ENCODE assay signal across 9 cellular contexts in the genomic region with DNA sequence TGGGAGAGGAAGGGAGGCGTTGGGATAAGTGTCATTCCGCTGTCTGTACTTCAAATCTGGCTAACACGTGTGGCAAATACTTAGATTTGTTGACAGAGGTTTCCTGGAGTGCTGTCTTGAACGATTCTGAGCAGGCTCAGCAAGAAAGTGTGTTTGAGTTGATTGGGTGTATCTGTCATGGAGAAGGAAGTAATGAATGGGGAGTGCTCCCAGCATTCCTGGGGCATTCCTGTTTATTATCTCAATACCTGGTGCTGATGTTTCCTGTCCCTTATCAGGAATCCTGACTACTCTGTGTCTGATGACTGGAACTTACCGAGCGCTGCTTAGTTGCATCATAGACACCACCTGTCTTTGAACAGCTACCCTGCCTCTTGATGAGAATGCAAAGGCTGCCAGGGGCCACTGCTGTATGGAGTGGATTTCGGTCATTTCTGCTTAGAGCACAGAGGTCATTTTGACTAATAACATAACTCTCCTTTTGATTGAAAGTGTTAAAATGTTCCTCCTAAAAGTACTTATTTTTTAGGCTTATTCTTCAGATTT.
"Had no signal": no experiment of that assay in that cellular context is flagged by ENCODE, and none has a peak within 500 bp of the region (broad histone marks: within the 10 kb centered on the region; RNA-seq: fewer than 3 reads in every experiment).

No MANE protein-coding gene starts in this region.

- H3K27me3 Mint-ChIP-seq: activated naive CD4-positive, alpha-beta T cell treated with anti-CD3 and anti-CD28 coated beads, Interleukin-2, amount 50 U/mL, for 24 hours; brain; memory B cell; stimulated activated naive CD8-positive, alpha-beta T cell treated with anti-CD3 and anti-CD28 coated beads, Interleukin-15, Interleukin-2, amounts not matched to agents 100 ng/mL and 50 ng/mL, for 24 hours had no signal

- DNase-seq: activated effector memory CD4-positive, alpha-beta T cell treated with Interleukin-2 at 50 U/mL for 16 hours; endodermal cell; immature natural killer cell; stimulated activated CD4-positive, alpha-beta T cell treated with anti-CD3 and anti-CD28 coated beads, Interleukin-2, amount 100 ng/mL, for 48 hours had no signal

- H3K4me1 Mint-ChIP-seq: activated naive CD4-positive, alpha-beta T cell treated with anti-CD3 and anti-CD28 coated beads, Interleukin-2, amount 50 U/mL, for 24 hours; brain; endodermal cell; immature natural killer cell; memory B cell had no signal

- ATAC-seq: activated CD4-positive, CD25-positive, alpha-beta regulatory T cell treated with anti-CD3 and anti-CD28 coated beads, Interleukin-2, amount 50 U/mL, for 24 hours had no signal

- H3K27ac Mint-ChIP-seq: activated naive CD4-positive, alpha-beta T cell treated with anti-CD3 and anti-CD28 coated beads, Interleukin-2, amount 50 U/mL, for 24 hours; brain; endodermal cell; immature natural killer cell; memory B cell; stimulated activated naive CD8-positive, alpha-beta T cell treated with anti-CD3 and anti-CD28 coated beads, Interleukin-15, Interleukin-2, amounts not matched to agents 100 ng/mL and 50 ng/mL, for 24 hours had no signal

- H3K4me3 Mint-ChIP-seq: activated naive CD4-positive, alpha-beta T cell treated with anti-CD3 and anti-CD28 coated beads, Interleukin-2, amount 50 U/mL, for 24 hours; brain; endodermal cell; immature natural killer cell; memory B cell; stimulated activated naive CD8-positive, alpha-beta T cell treated with anti-CD3 and anti-CD28 coated beads, Interleukin-15, Interleukin-2, amounts not matched to agents 100 ng/mL and 50 ng/mL, for 24 hours had no signal

- H3K36me3 Mint-ChIP-seq: brain had no signal

- H3K9me3 Mint-ChIP-seq: activated naive CD4-positive, alpha-beta T cell treated with anti-CD3 and anti-CD28 coated beads, Interleukin-2, amount 50 U/mL, for 24 hours; brain; endodermal cell; immature natural killer cell; memory B cell; stimulated activated naive CD8-positive, alpha-beta T cell treated with anti-CD3 and anti-CD28 coated beads, Interleukin-15, Interleukin-2, amounts not matched to agents 100 ng/mL and 50 ng/mL, for 24 hours had no signal
